11 cellular contexts compared by ENCODE assay signal in genomic region chr6:16318538-16318937, GRCh38.
DNase-seq lines count a peak whose midpoint lies in the region; ATAC-seq and TF ChIP-seq lines count a peak whose summit lies in the region.
"Had no signal": no experiment of that assay in that cellular context is flagged by ENCODE, and none has a peak within 500 bp of the region (broad histone marks: within the 10 kb centered on the region; RNA-seq: fewer than 3 reads in every experiment).

No MANE protein-coding gene starts in this region.

- H3K9me3 Mint-ChIP-seq in brain (no peaks in the 10 kb centered on the region), natural killer cell (no peaks in the 10 kb centered on the region)
- H3K9me3 Mint-ChIP-seq: memory B cell had no signal

- H3K27ac Mint-ChIP-seq in brain (peak overlapping the region in 4 of 5 experiments; percentile 54 to 98 (median 78)), natural killer cell (peak overlapping the region; percentile 77 to 95)

- H3K36me3 Mint-ChIP-seq in brain (peaks cover 4% of the 10 kb centered on the region), natural killer cell (no peaks in the 10 kb centered on the region)
- H3K36me3 Mint-ChIP-seq: memory B cell had no signal

- H3K4me3 Mint-ChIP-seq in brain: no peak overlapping the region
- H3K4me3 Mint-ChIP-seq in natural killer cell: peak overlapping the region; percentile 69
- H3K4me3 Mint-ChIP-seq: memory B cell had no signal

- H3K4me1 Mint-ChIP-seq in brain (peaks cover 68% of the 10 kb centered on the region), natural killer cell (peaks cover 56 to 61% of the 10 kb centered on the region in 2 donors)

- TF ChIP-seq CTCF in brain (conservative IDR thresholded peaks at IDR 0.05) (no peak), natural killer cell (IDR thresholded peaks at IDR 0.05) (no peak)

- no peak for ATAC-seq in natural killer cell
- ATAC-seq in GM18907 (IDR thresholded peaks at IDR 0.05; ENCODE audit: unreplicated experiment): no peak
- ATAC-seq in HG02678 (IDR thresholded peaks at IDR 0.05; ENCODE audit: unreplicated experiment): no peak

- DNase-seq in stimulated activated naive CD4-positive, alpha-beta T cell treated with Interleukin-2 at 50 U/mL for 16 hours (lab: John Stamatoyannopoulos, UW): peak; percentile 40
- DNase-seq in stimulated activated naive CD4-positive, alpha-beta T cell (lab: John Stamatoyannopoulos, UW): no peak
- DNase-seq in natural killer cell (no peak), DMS 273 (lab: John Stamatoyannopoulos, UW; ENCODE audit: unreplicated experiment) (no peak), iPS-NIHi11 (ENCODE audit: low spot score) (no peak)
- DNase-seq: activated CD4-positive, CD25-positive, alpha-beta regulatory T cell; DND-41 had no signal

- H3K27me3 Mint-ChIP-seq in brain (peaks cover 3% of the 10 kb centered on the region), natural killer cell (ENCODE audit: low read depth in 2 of 2) (no peaks in the 10 kb centered on the region)
- H3K27me3 Mint-ChIP-seq: memory B cell had no signal

- intact Hi-C loops in natural killer cell (cut with micrococcal nuclease): no loop called here
